ENCODE assay signal across 8 cellular contexts in the genomic region with DNA sequence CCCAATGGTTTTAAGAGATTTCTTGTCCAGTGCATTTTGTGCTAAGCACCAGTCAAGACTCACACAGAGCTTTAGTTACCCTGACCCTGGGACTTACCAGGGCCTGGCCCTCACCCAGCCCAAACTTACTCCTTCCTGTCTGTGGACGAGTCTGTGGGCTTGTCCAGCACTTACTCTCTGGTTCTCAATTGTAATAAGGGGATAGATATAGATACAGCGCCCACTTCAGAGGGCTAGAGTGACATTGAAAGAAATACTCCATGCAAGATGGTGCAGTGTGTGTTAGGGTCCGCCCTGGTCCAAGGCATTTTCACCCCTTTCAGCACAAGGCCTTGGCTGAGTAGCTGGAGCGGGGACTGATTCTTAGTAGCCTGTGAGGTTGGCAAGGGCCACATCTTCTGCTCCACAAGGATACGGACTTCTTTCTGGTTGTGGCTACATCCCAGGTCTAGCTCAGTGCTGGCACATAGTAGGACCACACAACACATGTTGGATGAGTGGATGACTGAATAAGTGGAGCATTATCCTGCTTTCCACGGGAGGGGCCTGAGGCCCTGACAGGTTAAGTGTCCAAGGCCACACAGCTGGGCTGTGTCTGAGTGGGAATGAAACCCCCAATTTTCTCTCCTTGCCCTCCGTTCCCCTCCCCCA. TPM values are rescaled to one million over a fixed set of nuclear protein-coding genes. Genes with fewer than 3 reads are reported as not detected.
DNase-seq lines count a peak whose midpoint lies in the region; ATAC-seq and TF ChIP-seq lines count a peak whose summit lies in the region.

No MANE protein-coding gene starts in this region.

- peaks cover 81% of the 10 kb centered on the region for H3K4me1 Mint-ChIP-seq in dendritic cell treated with granulocyte-macrophage colony-stimulating factor and Interleukin-4, amounts not matched to agents 40 ng/mL and 50 ng/mL, for 4 days (ENCODE audit: low read depth)
- H3K4me1 Mint-ChIP-seq in neural crest cell = peaks cover 23% of the 10 kb centered on the region

- TF ChIP-seq CTCF in A673 (conservative IDR thresholded peaks at IDR 0.05; ENCODE audit: low read depth, low read length) (no peak), MM.1S (IDR thresholded peaks at IDR 0.05; ENCODE audit: low read length) (no peak), neural crest cell (conservative IDR thresholded peaks at IDR 0.05) (no peak)

- H3K9ac ChIP-seq in MM.1S (ENCODE audit: low read length) = peak overlapping the region; percentile 42; the same call in 1 of the 2 replicates

- H2AFZ ChIP-seq in MM.1S (ENCODE audit: low read length) = peak overlapping the region; percentile 63

- peak overlapping the region; percentile 89 for H3K27ac Mint-ChIP-seq in dendritic cell treated with granulocyte-macrophage colony-stimulating factor and Interleukin-4, amounts not matched to agents 40 ng/mL and 50 ng/mL, for 4 days
- H3K27ac Mint-ChIP-seq in neural crest cell (ENCODE audit: unreplicated experiment) = no peak overlapping the region

- H3K27me3 Mint-ChIP-seq in dendritic cell treated with granulocyte-macrophage colony-stimulating factor and Interleukin-4, amounts not matched to agents 40 ng/mL and 50 ng/mL, for 4 days = peaks cover 12% of the 10 kb centered on the region
- no peaks in the 10 kb centered on the region for H3K27me3 Mint-ChIP-seq in neural crest cell (ENCODE audit: low read depth)

- no peak overlapping the region for H3K4me3 Mint-ChIP-seq in dendritic cell treated with granulocyte-macrophage colony-stimulating factor and Interleukin-4, amounts not matched to agents 40 ng/mL and 50 ng/mL, for 4 days
- peak overlapping the region; percentile 80 for H3K4me3 Mint-ChIP-seq in neural crest cell

- peaks cover 66% of the 10 kb centered on the region for H3F3A ChIP-seq in MM.1S (ENCODE audit: insufficient read depth, low read length)

- H3K79me2 ChIP-seq in MM.1S (ENCODE audit: low read length) = peaks cover 33% of the 10 kb centered on the region

- H3K27ac ChIP-seq in A673 (ENCODE audit: low read depth, low read length, poor library complexity, severe bottlenecking) (peak overlapping the region; percentile 25), MM.1S (ENCODE audit: low read length) (peak overlapping the region; percentile 96)

- H3K27me3 ChIP-seq in A673 (replicated peaks; ENCODE audit: insufficient read depth, low read depth, low read length, poor library complexity) (no peaks in the 10 kb centered on the region), MM.1S (replicated peaks; ENCODE audit: insufficient read depth, low read length) (no peaks in the 10 kb centered on the region)

- peak overlapping the region; percentile 91 for H3K4me2 ChIP-seq in MM.1S (ENCODE audit: low read depth, low read length)

- intact Hi-C loops in A673 (cut with micrococcal nuclease; ENCODE audit: unreplicated experiment) = no loop called here
- intact Hi-C loops in dendritic cell treated with granulocyte-macrophage colony-stimulating factor and Interleukin-4, amounts not matched to agents 40 ng/mL and 50 ng/mL, for 4 days (cut with micrococcal nuclease) = loop anchor here (2.0 kb wide), 1 partner anchor 46 kb away; no protein-coding TSS in a partner anchor

- H3K4me1 ChIP-seq in A673 (ENCODE audit: insufficient read depth, low read length, poor library complexity, severe bottlenecking) (peaks cover 58% of the 10 kb centered on the region), MM.1S (ENCODE audit: low read length) (peaks cover 71% of the 10 kb centered on the region)

- no peaks in the 10 kb centered on the region for H3K9me3 ChIP-seq in A673 (ENCODE audit: low read depth, low read length, poor library complexity, severe bottlenecking)
- H3K9me3 ChIP-seq in MM.1S (replicated peaks; ENCODE audit: insufficient read depth, low read length) = no peaks in the 10 kb centered on the region

- H3K4me3 ChIP-seq in A673 (ENCODE audit: low read depth, low read length, poor library complexity, severe bottlenecking) (no peak overlapping the region), MM.1S (ENCODE audit: low read length) (peak overlapping the region; percentile 30; the same call in 1 of the 2 replicates)

- peaks cover 10% of the 10 kb centered on the region for H3K36me3 Mint-ChIP-seq in dendritic cell treated with granulocyte-macrophage colony-stimulating factor and Interleukin-4, amounts not matched to agents 40 ng/mL and 50 ng/mL, for 4 days (ENCODE audit: low read depth)
- no peaks in the 10 kb centered on the region for H3K36me3 Mint-ChIP-seq in neural crest cell (ENCODE audit: low read depth)

- POLR2A ChIA-PET in A673 (lab: Charles Lee; ENCODE audit: low non-redundant PET) = no interaction called here

- DNase-seq in A673 (ENCODE audit: low spot score) = no peak
- DNase-seq in MM.1S = no peak
- no peak for DNase-seq in neural crest cell (ENCODE audit: low read depth, low spot score)
- no peak for DNase-seq in occipital lobe (lab: John Stamatoyannopoulos, UW)
- DNase-seq in epidermal melanocyte (ENCODE audit: insufficient read length, low spot score) = no peak

- no TSS peak for BruUV-seq in A673 (replicated peaks; lab: Mats Ljungman, UMichigan)

- H3K9me2 ChIP-seq in MM.1S (replicated peaks; ENCODE audit: insufficient read depth, low read length) = no peaks in the 10 kb centered on the region

- H3K36me3 ChIP-seq in A673 (ENCODE audit: insufficient read depth, low read length, poor library complexity, severe bottlenecking) = no peaks in the 10 kb centered on the region
- no peaks in the 10 kb centered on the region for H3K36me3 ChIP-seq in MM.1S (replicated peaks; ENCODE audit: insufficient read depth, low read length)

- 0 out of 2 replicates have a peak, but pooled peaks cover 1% of the 10 kb centered on the region for H4K20me1 ChIP-seq in MM.1S (ENCODE audit: insufficient read depth, low read length)

- H3K9me3 Mint-ChIP-seq in dendritic cell treated with granulocyte-macrophage colony-stimulating factor and Interleukin-4, amounts not matched to agents 40 ng/mL and 50 ng/mL, for 4 days = no peaks in the 10 kb centered on the region
- H3K9me3 Mint-ChIP-seq in neural crest cell = no peaks in the 10 kb centered on the region

- ATAC-seq in GM18873 (IDR thresholded peaks at IDR 0.05; ENCODE audit: low FRiP score, unreplicated experiment) (no peak), HG03159 (IDR thresholded peaks at IDR 0.05; ENCODE audit: unreplicated experiment) (no peak)

- CTCF ChIA-PET in A673 (lab: Charles Lee) = interaction anchor here (1.7 kb wide), 1 partner anchor 21 kb away, joined by 4 read pairs; no protein-coding TSS in a partner anchor

RNA-seq across cellular contexts. Expression of a gene that starts 3.8 kb away (rescaled TPM):
- 5.7 and 7.3 TPM in 2 replicates for total RNA-seq in A673 (2021)
- 12.0 and 12.9 TPM in 2 replicates for total RNA-seq in neural crest cell
- total RNA-seq in occipital lobe = 1.2 TPM

RNA-seq across cellular contexts. Expression of a gene that starts 27.6 kb away (rescaled TPM):
- total RNA-seq in A673 (2021) = not detected in 2 replicates
- total RNA-seq in neural crest cell = 0.21 TPM in 1 of 2 replicates, not detected in the other
- 0.16 TPM for total RNA-seq in occipital lobe
